Comparison of ENCODE assay signal across 23 cellular contexts in the genomic region with DNA sequence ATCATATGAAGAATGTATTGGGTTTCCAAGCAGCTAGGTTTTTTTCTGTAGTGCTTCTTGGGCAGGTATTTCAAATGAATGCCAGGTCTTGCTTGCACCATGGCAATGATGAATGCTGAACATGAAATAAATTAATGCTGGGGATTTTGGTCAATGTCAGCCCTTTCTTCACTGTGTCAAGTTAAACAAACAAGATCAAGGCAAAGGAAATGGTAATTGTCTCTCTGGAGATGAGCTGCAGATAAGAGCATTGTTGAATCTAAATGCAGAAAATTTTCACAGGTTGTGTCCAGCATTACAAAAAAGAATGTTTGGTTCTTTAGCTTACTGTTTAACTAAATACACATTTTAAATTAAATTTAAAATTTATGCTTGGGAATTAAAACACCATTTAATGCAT.
A peak's percentile ranks its signal among the peaks of the same experiment; 100 is the strongest.
DNase-seq lines count a peak whose midpoint lies in the region; ATAC-seq and FAIRE-seq lines count a peak whose summit lies in the region.
"Had no signal": no experiment of that assay in that cellular context is flagged by ENCODE, and none has a peak within 500 bp of the region (broad histone marks: within the 10 kb centered on the region; RNA-seq: fewer than 3 reads in every experiment).

No MANE protein-coding gene starts in this region.

- DNase-seq in NCI-H748 (lab: John Stamatoyannopoulos, UW; ENCODE audit: unreplicated experiment) (peak; percentile 15), NCI-H748 treated with DMSO at 0.1 percent for 48 hours (lab: John Stamatoyannopoulos, UW) (no peak), OCI-M1 (lab: John Stamatoyannopoulos, UW) (peak; percentile 20), occipital lobe (lab: John Stamatoyannopoulos, UW) (no peak)
- DNase-seq in CD4-positive, alpha-beta memory T cell = peak in 3 of 5 donors; percentile 8 to 32 (median 19)
- DNase-seq: BE2C, Caco-2, EL, GOT3, IMR-90, Karpas-422, NCI-H1417 treated with DMSO at 0.1 percent for 48 hours, NCI-H2029, NCI-H2171 treated with DMSO at 0.1 percent for 48 hours, NCI-H446, NCI-H526 treated with DMSO at 0.1 percent for 48 hours, Right ventricle myocardium superior had no signal

- peak overlapping the region in 2 of 7 donors; percentile 25 to 43 for H3K27ac Mint-ChIP-seq in CD4-positive, alpha-beta memory T cell

- H3K9me3 ChIP-seq in CD4-positive, alpha-beta memory T cell (ENCODE audit: control insufficient read depth in 1 of 2, low read length in 2 of 2) = no peaks in the 10 kb centered on the region
- H3K9me3 ChIP-seq: BE2C, Caco-2 had no signal

- no peaks in the 10 kb centered on the region for H3K36me3 ChIP-seq in CD4-positive, alpha-beta memory T cell (ENCODE audit: insufficient read depth, low read length)
- H3K36me3 ChIP-seq: BE2C had no signal

- H3K27me3 ChIP-seq in CD4-positive, alpha-beta memory T cell (ENCODE audit: insufficient read depth, low read length) = no peaks in the 10 kb centered on the region
- H3K27me3 ChIP-seq: BE2C had no signal

- H3K27me3 Mint-ChIP-seq in CD4-positive, alpha-beta memory T cell = no peaks in the 10 kb centered on the region
- H3K27me3 Mint-ChIP-seq: CD4-positive, CD25-positive, alpha-beta regulatory T cell had no signal

- H3K36me3 Mint-ChIP-seq in CD4-positive, alpha-beta memory T cell = peaks cover 17 to 29% of the 10 kb centered on the region in 2 donors

- H3K4me3 ChIP-seq in CD4-positive, alpha-beta memory T cell (ENCODE audit: low read length in 2 of 2) = no peak overlapping the region
- H3K4me3 ChIP-seq: GM12878 had no signal

- ATAC-seq in HG03520 (IDR thresholded peaks at IDR 0.05; ENCODE audit: unreplicated experiment) (no peak), GM18858 (IDR thresholded peaks at IDR 0.05; ENCODE audit: unreplicated experiment) (no peak)
- ATAC-seq: GM12878, HCT116 had no signal

- POLR2A ChIA-PET in CD4-positive, alpha-beta memory T cell (lab: Charles Lee; ENCODE audit: partially characterized antibody) = no interaction called here

- H3K4me1 Mint-ChIP-seq in CD4-positive, alpha-beta memory T cell = peaks cover 8 to 21% (median 12%) of the 10 kb centered on the region in 4 donors

- H3K27ac ChIP-seq in CD4-positive, alpha-beta memory T cell (ENCODE audit: low read depth, low read length) = no peak overlapping the region

- no peaks in the 10 kb centered on the region for H3K9me3 Mint-ChIP-seq in CD4-positive, alpha-beta memory T cell
- H3K9me3 Mint-ChIP-seq: CD4-positive, CD25-positive, alpha-beta regulatory T cell had no signal

- intact Hi-C loops in CD4-positive, alpha-beta memory T cell (cut with micrococcal nuclease) = loop anchor here (10.0 kb wide), 1 partner anchor 176 kb away; no protein-coding TSS in a partner anchor

- peaks cover 19% of the 10 kb centered on the region for H3K4me1 ChIP-seq in CD4-positive, alpha-beta memory T cell (ENCODE audit: insufficient read depth, low read length)
- H3K4me1 ChIP-seq: BE2C, Caco-2 had no signal

- CTCF ChIA-PET in CD4-positive, alpha-beta memory T cell (lab: Charles Lee; ENCODE audit: partially characterized antibody) = interaction anchor here (1.5 to 1.9 kb wide), 2 partner anchors 9 to 246 kb away, joined by 7 to 9 read pairs; no protein-coding TSS in a partner anchor

- peak; percentile 81 for FAIRE-seq in islet of Langerhans (lab: Jason Lieb, UNC)
- FAIRE-seq: GM12878 had no signal

- H3K4me3 Mint-ChIP-seq in CD4-positive, alpha-beta memory T cell = peak overlapping the region in 4 of 8 donors; percentile 23 to 63 (median 28)
- H3K4me3 Mint-ChIP-seq: CD4-positive, CD25-positive, alpha-beta regulatory T cell had no signal

Comparison
In these comparisons a context has a peak if more than half of its experiments do, and no peak if none do; other contexts are left out.
1. DNase-seq: peak in NCI-H748 (single experiment), CD4-positive, alpha-beta memory T cell (3 of 5) and OCI-M1 (single experiment); none in NCI-H748 treated with DMSO at 0.1 percent for 48 hours (single experiment) and occipital lobe (single experiment).